Comparison of ENCODE assay signal across 8 cellular contexts in genomic region chr1:153783233-153784190, GRCh38. TPM values are rescaled to one million over a fixed set of nuclear protein-coding genes. Genes with fewer than 3 reads are reported as not detected.
DNase-seq lines count a peak whose midpoint lies in the region; TF ChIP-seq lines count a peak whose summit lies in the region.

No MANE protein-coding gene starts in this region.

- peak; percentile 73 for DNase-seq in GM04504 (ENCODE audit: low read depth)
- DNase-seq in HFF-Myc (ENCODE audit: extremely low read depth, low read depth), result no peak
- peak; percentile 96 for DNase-seq in NAMALWA (ENCODE audit: low spot score)
- peak; percentile 55 for DNase-seq in SK-N-MC (ENCODE audit: low read depth, low spot score)
- peak; percentile 95 for DNase-seq in glutamatergic neuron
- DNase-seq in osteocyte (ENCODE audit: extremely low spot score, unreplicated experiment), result peak; percentile 98

- peak overlapping the region; percentile 91 for H3K9ac ChIP-seq in SK-N-MC (ENCODE audit: insufficient read length)

- H3K4me3 ChIP-seq in HFF-Myc (replicated peaks; ENCODE audit: low read depth, low read length) (peak overlapping the region; percentile 52), SK-N-MC (peak overlapping the region; percentile 96), thymus (ENCODE audit: low read length) (peak overlapping the region; percentile 78)

- no peaks in the 10 kb centered on the region for H3K27me3 Mint-ChIP-seq in activated naive CD4-positive, alpha-beta T cell treated with anti-CD3 and anti-CD28 coated beads, Interleukin-2, amount 50 U/mL, for 24 hours
- H3K27me3 Mint-ChIP-seq in glutamatergic neuron (ENCODE audit: unreplicated experiment) (peaks cover 4% of the 10 kb centered on the region), osteocyte (ENCODE audit: unreplicated experiment) (peaks cover 12% of the 10 kb centered on the region)

- H3K36me3 ChIP-seq in SK-N-MC (ENCODE audit: insufficient read depth, low read length) (no peaks in the 10 kb centered on the region), thymus (ENCODE audit: control insufficient read depth, insufficient read depth) (no peaks in the 10 kb centered on the region)

- under 1% methylated on average over 61 of the region's 61 CpGs for WGBS in thymus

- no peaks in the 10 kb centered on the region for H3K9me3 Mint-ChIP-seq in activated naive CD4-positive, alpha-beta T cell treated with anti-CD3 and anti-CD28 coated beads, Interleukin-2, amount 50 U/mL, for 24 hours
- H3K9me3 Mint-ChIP-seq in glutamatergic neuron (ENCODE audit: unreplicated experiment), result peaks cover 4% of the 10 kb centered on the region
- no peaks in the 10 kb centered on the region for H3K9me3 Mint-ChIP-seq in osteocyte (ENCODE audit: unreplicated experiment)

- H3K27ac ChIP-seq in SK-N-MC (peak overlapping the region; percentile 91), thymus (ENCODE audit: low read depth) (peak overlapping the region; percentile 99)

- H3K27ac Mint-ChIP-seq in activated naive CD4-positive, alpha-beta T cell treated with anti-CD3 and anti-CD28 coated beads, Interleukin-2, amount 50 U/mL, for 24 hours, result peak overlapping the region; percentile 88
- H3K27ac Mint-ChIP-seq in glutamatergic neuron (ENCODE audit: unreplicated experiment), result peak overlapping the region; percentile 89
- H3K27ac Mint-ChIP-seq in osteocyte (ENCODE audit: unreplicated experiment), result peak overlapping the region; percentile 98

- H3K4me1 ChIP-seq in thymus (ENCODE audit: control insufficient read depth, insufficient read depth, low read length), result peaks cover 7% of the 10 kb centered on the region

- TF ChIP-seq CTCF in HFF-Myc (IDR thresholded peaks at IDR 0.05; ENCODE audit: low read depth, low read length, missing control alignments), result no peak
- TF ChIP-seq CTCF in glutamatergic neuron (IDR thresholded peaks at IDR 0.05; ENCODE audit: partially characterized antibody, unreplicated experiment), result no peak
- peak; percentile 11 for TF ChIP-seq CTCF in osteocyte (IDR thresholded peaks at IDR 0.05)

- no peaks in the 10 kb centered on the region for H3K9me3 ChIP-seq in SK-N-MC (ENCODE audit: low read depth, low read length)
- no peaks in the 10 kb centered on the region for H3K9me3 ChIP-seq in thymus (ENCODE audit: control insufficient read depth)

- no peaks in the 10 kb centered on the region for H3K27me3 ChIP-seq in thymus (ENCODE audit: control insufficient read depth, insufficient read depth)

- peaks cover 9% of the 10 kb centered on the region for H3K4me1 Mint-ChIP-seq in activated naive CD4-positive, alpha-beta T cell treated with anti-CD3 and anti-CD28 coated beads, Interleukin-2, amount 50 U/mL, for 24 hours
- H3K4me1 Mint-ChIP-seq in glutamatergic neuron (ENCODE audit: low read depth, unreplicated experiment) (peaks cover 3% of the 10 kb centered on the region), osteocyte (ENCODE audit: unreplicated experiment) (peaks cover 9% of the 10 kb centered on the region)

- H3K4me3 Mint-ChIP-seq in activated naive CD4-positive, alpha-beta T cell treated with anti-CD3 and anti-CD28 coated beads, Interleukin-2, amount 50 U/mL, for 24 hours, result peak overlapping the region; percentile 92
- H3K4me3 Mint-ChIP-seq in glutamatergic neuron (ENCODE audit: unreplicated experiment) (peak overlapping the region; percentile 93), osteocyte (ENCODE audit: unreplicated experiment) (peak overlapping the region; percentile 91)

- H3K36me3 Mint-ChIP-seq in activated naive CD4-positive, alpha-beta T cell treated with anti-CD3 and anti-CD28 coated beads, Interleukin-2, amount 50 U/mL, for 24 hours, result no peaks in the 10 kb centered on the region
- no peaks in the 10 kb centered on the region for H3K36me3 Mint-ChIP-seq in glutamatergic neuron (ENCODE audit: unreplicated experiment)
- no peaks in the 10 kb centered on the region for H3K36me3 Mint-ChIP-seq in osteocyte (ENCODE audit: unreplicated experiment)

RNA-seq across cellular contexts. Expression of gene SLC27A3, which starts 8.3 kb away (rescaled TPM):
- 10.8 TPM for total RNA-seq in glutamatergic neuron (ENCODE audit: unreplicated experiment)
- total RNA-seq in osteocyte, result 9.9 and 11.9 TPM in 2 replicates
- polyA plus RNA-seq in thymus, result 48.5 TPM

RNA-seq across cellular contexts. Expression of gene INTS3, which starts 55.7 kb away (rescaled TPM):
- total RNA-seq in glutamatergic neuron (ENCODE audit: unreplicated experiment) (56.7 TPM), osteocyte (62.7 and 65.9 TPM in 2 replicates)
- polyA plus RNA-seq in thymus, result 59.9 TPM
